Comparison of ENCODE assay signal across 8 cellular contexts in the genomic region with DNA sequence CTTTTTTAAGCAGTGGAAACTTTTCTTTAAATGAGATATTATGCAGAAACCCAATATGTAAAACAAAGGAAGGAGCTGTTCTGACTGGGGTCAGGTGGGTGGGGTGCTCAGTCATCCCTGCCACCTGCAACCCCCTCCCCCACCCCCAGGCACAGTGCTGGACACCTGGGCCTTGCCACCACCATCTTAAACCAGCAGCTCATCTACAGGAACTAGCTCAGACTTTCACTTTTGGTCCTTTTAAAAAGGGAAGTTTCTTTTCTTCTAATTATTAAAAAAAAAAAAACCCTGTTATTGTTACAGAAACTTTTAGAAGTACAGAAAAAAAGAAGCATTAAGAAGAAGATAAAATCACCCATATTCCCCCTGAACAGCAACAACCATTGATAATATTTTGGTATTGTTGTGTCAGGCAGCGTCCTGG. TPM values are rescaled to one million over a fixed set of nuclear protein-coding genes. Genes with fewer than 3 reads are reported as not detected.
DNase-seq lines count a peak whose midpoint lies in the region; ATAC-seq and TF ChIP-seq lines count a peak whose summit lies in the region.

No MANE protein-coding gene starts in this region.

- H3K36me3 ChIP-seq in naive thymus-derived CD4-positive, alpha-beta T cell (ENCODE audit: control insufficient read depth in 2 of 3, insufficient read depth in 3 of 3, low read length in 3 of 3) = peaks cover 0 to 4% (median 0%) of the 10 kb centered on the region in 3 experiments
- H3K36me3 ChIP-seq in HAP-1 (replicated peaks) = no peaks in the 10 kb centered on the region

- H3K27me3 ChIP-seq in naive thymus-derived CD4-positive, alpha-beta T cell (ENCODE audit: control insufficient read depth in 2 of 2, insufficient read depth in 2 of 2, low read length in 2 of 2) = no peaks in the 10 kb centered on the region
- H3K27me3 ChIP-seq in HAP-1 (ENCODE audit: low read depth) = no peaks in the 10 kb centered on the region

- H3K4me3 ChIP-seq in naive thymus-derived CD4-positive, alpha-beta T cell (ENCODE audit: low read length) = no peak overlapping the region
- no peak overlapping the region for H3K4me3 ChIP-seq in HAP-1

- H3K4me3 Mint-ChIP-seq in naive thymus-derived CD4-positive, alpha-beta T cell = peak overlapping the region; percentile 20 to 74 (median 58)
- no peak overlapping the region for H3K4me3 Mint-ChIP-seq in osteocyte (ENCODE audit: unreplicated experiment)

- POLR2A ChIA-PET in naive thymus-derived CD4-positive, alpha-beta T cell (lab: Charles Lee) = interaction anchor here (0.8 to 1.1 kb wide), 3 partner anchors 31 to 54 kb away, joined by 3 read pairs; a partner anchor contains a TSS

- H3K9me3 Mint-ChIP-seq in naive thymus-derived CD4-positive, alpha-beta T cell = peaks cover 0 to 7% (median 0%) of the 10 kb centered on the region in 11 donors
- H3K9me3 Mint-ChIP-seq in osteocyte (ENCODE audit: unreplicated experiment) = no peaks in the 10 kb centered on the region

- peak; percentile 63 to 80 for DNase-seq in activated CD4-positive, alpha-beta T cell treated with anti-CD3 and anti-CD28 coated beads for 4 hours
- no peak for DNase-seq in naive thymus-derived CD4-positive, alpha-beta T cell
- DNase-seq in DMS 273 (lab: John Stamatoyannopoulos, UW; ENCODE audit: unreplicated experiment) (no peak), HAP-1 (ENCODE audit: low spot score in 2 of 2) (no peak), osteocyte (ENCODE audit: extremely low spot score, unreplicated experiment) (no peak), NCI-H748 treated with DMSO at 0.1 percent for 48 hours (lab: John Stamatoyannopoulos, UW) (no peak)

- H3K4me1 ChIP-seq in naive thymus-derived CD4-positive, alpha-beta T cell (ENCODE audit: control insufficient read depth in 2 of 2, insufficient read depth in 2 of 2, low read length in 2 of 2) = peaks cover 43 to 72% of the 10 kb centered on the region in 2 donors
- no peaks in the 10 kb centered on the region for H3K4me1 ChIP-seq in HAP-1

- in situ Hi-C loops in HAP-1 (cut with MboI; ENCODE audit: low sequenced_read_pairs) = no loop called here

- H3K4me1 Mint-ChIP-seq in naive thymus-derived CD4-positive, alpha-beta T cell = peaks cover 44 to 80% (median 74%) of the 10 kb centered on the region in 7 donors
- no peaks in the 10 kb centered on the region for H3K4me1 Mint-ChIP-seq in osteocyte (ENCODE audit: unreplicated experiment)

- intact Hi-C loops in naive thymus-derived CD4-positive, alpha-beta T cell (cut with micrococcal nuclease) = loop anchor here (1.0 to 5.0 kb wide), 6 partner anchors 14 to 50 kb away; a partner anchor contains a TSS

- H3K27ac Mint-ChIP-seq in naive thymus-derived CD4-positive, alpha-beta T cell = peak overlapping the region; percentile 67 to 94 (median 88)
- H3K27ac Mint-ChIP-seq in osteocyte (ENCODE audit: unreplicated experiment) = no peak overlapping the region

- ATAC-seq in GM19395 (IDR thresholded peaks at IDR 0.05; ENCODE audit: unreplicated experiment) (peak; percentile 90), HG03159 (IDR thresholded peaks at IDR 0.05; ENCODE audit: unreplicated experiment) (peak; percentile 80)
- peak; percentile 58 for ATAC-seq in naive thymus-derived CD4-positive, alpha-beta T cell

- H3K9me3 ChIP-seq in naive thymus-derived CD4-positive, alpha-beta T cell (ENCODE audit: control insufficient read depth in 2 of 3, low read length in 3 of 3) = no peaks in the 10 kb centered on the region
- no peaks in the 10 kb centered on the region for H3K9me3 ChIP-seq in HAP-1

- H3K27me3 Mint-ChIP-seq in naive thymus-derived CD4-positive, alpha-beta T cell = no peaks in the 10 kb centered on the region
- peaks cover 36% of the 10 kb centered on the region for H3K27me3 Mint-ChIP-seq in osteocyte (ENCODE audit: unreplicated experiment)

- H3K36me3 Mint-ChIP-seq in naive thymus-derived CD4-positive, alpha-beta T cell = peaks cover 5 to 54% (median 19%) of the 10 kb centered on the region in 5 donors
- H3K36me3 Mint-ChIP-seq in osteocyte (ENCODE audit: unreplicated experiment) = no peaks in the 10 kb centered on the region

- CTCF ChIA-PET in naive thymus-derived CD4-positive, alpha-beta T cell (lab: Charles Lee) = interaction anchor here (0.6 to 0.7 kb wide), 2 partner anchors 27 to 51 kb away, joined by 3 read pairs; no protein-coding TSS in a partner anchor

- TF ChIP-seq CTCF in osteocyte (IDR thresholded peaks at IDR 0.05) = no peak

- H3K27ac ChIP-seq in naive thymus-derived CD4-positive, alpha-beta T cell (ENCODE audit: low read depth, low read length) = peak overlapping the region; percentile 64

RNA-seq across cellular contexts. Expression of a gene that starts 37.1 kb away (rescaled TPM):
- total RNA-seq in naive thymus-derived CD4-positive, alpha-beta T cell = 10 to 100 TPM; 20.8 to 75.4 (median 22.0) TPM
- 10 to 100 TPM; 11.4 to 19.8 TPM for polyA plus RNA-seq in naive thymus-derived CD4-positive, alpha-beta T cell
- not detected in 2 replicates for total RNA-seq in osteocyte

Comparison
In these comparisons a context has a peak if more than half of its experiments do, and no peak if none do; other contexts are left out.
1. DNase-seq: peak in activated CD4-positive, alpha-beta T cell treated with anti-CD3 and anti-CD28 coated beads for 4 hours (2 of 2); none in naive thymus-derived CD4-positive, alpha-beta T cell (0 of 9), DMS 273 (single experiment), HAP-1 (0 of 2), osteocyte (single experiment) and NCI-H748 treated with DMSO at 0.1 percent for 48 hours (single experiment).
2. RNA of a gene that starts 37.1 kb away (total RNA-seq): 20.8 to 75.4 TPM in naive thymus-derived CD4-positive, alpha-beta T cell; not detected in osteocyte; every median in the first group is over 10 times any median in the second.
3. Peak in every context shown above with its lines, with median percentiles within 50 percentile points of each other: ATAC-seq.